In genomic region chr3:52682016-52682415, GRCh38 we compare ENCODE assay signal across 1 cellular context.
A peak's percentile ranks its signal among the peaks of the same experiment; 100 is the strongest.
TF ChIP-seq lines count a peak whose summit lies in the region.

No MANE protein-coding gene starts in this region.

TF ChIP-seq in HepG2, 621 proteins besides CTCF, POLR2A, EP300 and RAD21 (continued from another document and continues in another):
- TF ChIP-seq ZNF547 (CRISPR knock-in tag; IDR thresholded peaks at IDR 0.05), result no peak
- no peak for TF ChIP-seq TAF1 (CRISPR knock-in tag; IDR thresholded peaks at IDR 0.05)
- no peak for TF ChIP-seq BRF2 (CRISPR knock-in tag; IDR thresholded peaks at IDR 0.05)
- 0 out of 2 replicates have a peak, but pooled peaks have one; percentile 59 for TF ChIP-seq ZMAT3 (CRISPR knock-in tag; conservative IDR thresholded peaks at IDR 0.05)
- no peak for TF ChIP-seq SP5 (CRISPR knock-in tag; IDR thresholded peaks at IDR 0.05; ENCODE audit: borderline replicate concordance, low read depth)
- TF ChIP-seq RFX5 (IDR thresholded peaks at IDR 0.05; ENCODE audit: low read depth, low read length), result no peak
- TF ChIP-seq STAT5B (CRISPR knock-in tag; IDR thresholded peaks at IDR 0.05), result no peak
- no peak for TF ChIP-seq TCF7 (IDR thresholded peaks at IDR 0.05; ENCODE audit: low read depth)
- no peak for TF ChIP-seq ATF5 (CRISPR knock-in tag; IDR thresholded peaks at IDR 0.05; ENCODE audit: low read depth)
- no peak for TF ChIP-seq TBX3 (IDR thresholded peaks at IDR 0.05; ENCODE audit: borderline replicate concordance)
- no peak for TF ChIP-seq HMGXB3 (CRISPR knock-in tag; IDR thresholded peaks at IDR 0.05; ENCODE audit: borderline replicate concordance)
- TF ChIP-seq ZNF567 (CRISPR knock-in tag; IDR thresholded peaks at IDR 0.05; ENCODE audit: borderline replicate concordance), result no peak
- TF ChIP-seq SUZ12 (IDR thresholded peaks at IDR 0.05; ENCODE audit: low read depth, low read length), result no peak
- TF ChIP-seq ARNTL (CRISPR knock-in tag; IDR thresholded peaks at IDR 0.05), result 0 out of 2 replicates have a peak, but pooled peaks have one; percentile 36
- TF ChIP-seq ISL2 (CRISPR knock-in tag; IDR thresholded peaks at IDR 0.05), result 0 out of 2 replicates have a peak, but pooled peaks have one; percentile 25
- TF ChIP-seq SRSF1 (optimal IDR thresholded peaks at IDR 0.05; ENCODE audit: low read depth, low read length), result no peak
- no peak for TF ChIP-seq FOXP1 (IDR thresholded peaks at IDR 0.05)
- TF ChIP-seq FOXP1 (CRISPR knock-in tag; IDR thresholded peaks at IDR 0.05), result peak; percentile 31; the same call in 1 of the 2 replicates
- no peak for TF ChIP-seq ZNF512 (CRISPR knock-in tag; IDR thresholded peaks at IDR 0.05)
- no peak for TF ChIP-seq SKI (IDR thresholded peaks at IDR 0.05; ENCODE audit: partially characterized antibody)
- peak; percentile 65; the same call in 1 of the 2 replicates for TF ChIP-seq ZFP37 (CRISPR knock-in tag; IDR thresholded peaks at IDR 0.05; ENCODE audit: borderline replicate concordance)
- TF ChIP-seq ZNF784 (CRISPR knock-in tag; IDR thresholded peaks at IDR 0.05; ENCODE audit: borderline replicate concordance), result no peak
- no peak for TF ChIP-seq WIZ (CRISPR knock-in tag; IDR thresholded peaks at IDR 0.05)
- no peak for TF ChIP-seq ZFP1 (CRISPR knock-in tag; IDR thresholded peaks at IDR 0.05)
- TF ChIP-seq STAG1 (CRISPR knock-in tag; IDR thresholded peaks at IDR 0.05), result peak; percentile 64
- TF ChIP-seq SMAD1 (CRISPR knock-in tag; IDR thresholded peaks at IDR 0.05; ENCODE audit: borderline replicate concordance, low read depth), result no peak
- no peak for TF ChIP-seq CCDC6 (CRISPR knock-in tag; IDR thresholded peaks at IDR 0.05)
- no peak for TF ChIP-seq HIVEP1 (CRISPR knock-in tag; IDR thresholded peaks at IDR 0.05)
- TF ChIP-seq ZBTB37 (CRISPR knock-in tag; IDR thresholded peaks at IDR 0.05), result no peak
- no peak for TF ChIP-seq ZNF670 (CRISPR knock-in tag; IDR thresholded peaks at IDR 0.05; ENCODE audit: borderline replicate concordance)
- TF ChIP-seq ZNF703 (CRISPR knock-in tag; IDR thresholded peaks at IDR 0.05; ENCODE audit: borderline replicate concordance), result no peak
- no peak for TF ChIP-seq CBFB (CRISPR knock-in tag; IDR thresholded peaks at IDR 0.05)
- no peak for TF ChIP-seq CHD4 (IDR thresholded peaks at IDR 0.05; ENCODE audit: borderline replicate concordance, low read length)
- TF ChIP-seq NR2F6 (IDR thresholded peaks at IDR 0.05), result no peak
- peak; percentile 55; the same call in 1 of the 2 replicates for TF ChIP-seq NR2F6 (CRISPR knock-in tag; IDR thresholded peaks at IDR 0.05)
- no peak for TF ChIP-seq ZNF234 (CRISPR knock-in tag; conservative IDR thresholded peaks at IDR 0.05)
- TF ChIP-seq ZNF562 (CRISPR knock-in tag; IDR thresholded peaks at IDR 0.05; ENCODE audit: borderline replicate concordance), result no peak
- TF ChIP-seq GMEB2 (CRISPR knock-in tag; IDR thresholded peaks at IDR 0.05; ENCODE audit: low read depth), result no peak
- no peak for TF ChIP-seq ZNF484 (CRISPR knock-in tag; IDR thresholded peaks at IDR 0.05; ENCODE audit: borderline replicate concordance, low read depth)
- TF ChIP-seq ADNP (CRISPR knock-in tag; IDR thresholded peaks at IDR 0.05), result no peak
- TF ChIP-seq ZNF383 (CRISPR knock-in tag; IDR thresholded peaks at IDR 0.05; ENCODE audit: borderline replicate concordance), result no peak
- TF ChIP-seq ZNF556 (CRISPR knock-in tag; IDR thresholded peaks at IDR 0.05; ENCODE audit: borderline replicate concordance), result no peak
- peak; percentile 94; the same call in 1 of the 3 replicates for TF ChIP-seq MXI1 (IDR thresholded peaks at IDR 0.05; ENCODE audit: borderline replicate concordance, low read depth, low read length)
- peak; percentile 81 for TF ChIP-seq ARID5B (CRISPR knock-in tag; IDR thresholded peaks at IDR 0.05)
- no peak for TF ChIP-seq TRAFD1 (CRISPR knock-in tag; IDR thresholded peaks at IDR 0.05; ENCODE audit: borderline replicate concordance)
- TF ChIP-seq ZNF30 (CRISPR knock-in tag; IDR thresholded peaks at IDR 0.05), result no peak
- TF ChIP-seq NONO (IDR thresholded peaks at IDR 0.05), result no peak
- no peak for TF ChIP-seq NONO (CRISPR knock-in tag; conservative IDR thresholded peaks at IDR 0.05)
- peak; percentile 64 for TF ChIP-seq FOSL2 (CRISPR knock-in tag; IDR thresholded peaks at IDR 0.05)
- TF ChIP-seq TEAD3 (CRISPR knock-in tag; optimal IDR thresholded peaks at IDR 0.05; ENCODE audit: borderline replicate concordance), result peak; percentile 94
- no peak for TF ChIP-seq IRX3 (CRISPR knock-in tag; IDR thresholded peaks at IDR 0.05; ENCODE audit: borderline replicate concordance, low read depth)
- peak; percentile 56; the same call in 1 of the 2 replicates for TF ChIP-seq SMC3 (IDR thresholded peaks at IDR 0.05; ENCODE audit: low read length)
- TF ChIP-seq RXRB (CRISPR knock-in tag; IDR thresholded peaks at IDR 0.05; ENCODE audit: borderline replicate concordance), result peak; percentile 80
- TF ChIP-seq ZNF615 (CRISPR knock-in tag; IDR thresholded peaks at IDR 0.05; ENCODE audit: borderline replicate concordance), result no peak
- TF ChIP-seq CREB1 (IDR thresholded peaks at IDR 0.05), result no peak
- TF ChIP-seq CREB1 (CRISPR knock-in tag; IDR thresholded peaks at IDR 0.05), result peak; percentile 55
- no peak for TF ChIP-seq ZNF772 (CRISPR knock-in tag; IDR thresholded peaks at IDR 0.05)
